ENCODE assay signal across 10 cellular contexts in genomic region chr4:83387922-83388676, GRCh38. TPM values are rescaled to one million over a fixed set of nuclear protein-coding genes. Genes with fewer than 3 reads are reported as not detected.
DNase-seq lines count a peak whose midpoint lies in the region; ATAC-seq, FAIRE-seq and TF ChIP-seq lines count a peak whose summit lies in the region.
"Had no signal": no experiment of that assay in that cellular context is flagged by ENCODE, and none has a peak within 500 bp of the region (broad histone marks: within the 10 kb centered on the region; RNA-seq: fewer than 3 reads in every experiment).

No MANE protein-coding gene starts in this region.

- H3K4me2 ChIP-seq in OCI-LY3 (ENCODE audit: low read length) = no peak overlapping the region

- ATAC-seq in naive B cell (ENCODE audit: low read depth in 2 of 2) (peak in 1 of 2 donors; percentile 37), GM21737 (IDR thresholded peaks at IDR 0.05; ENCODE audit: unreplicated experiment) (no peak), GM18868 (IDR thresholded peaks at IDR 0.05; ENCODE audit: unreplicated experiment) (no peak)

- TF ChIP-seq POLR2A in GM12892 (IDR thresholded peaks at IDR 0.05; ENCODE audit: low read depth, low read length) = no peak

- DNase-seq in GM12892 (ENCODE audit: insufficient read length) (no peak), naive B cell (no peak), colonic mucosa (no peak), NCI-H1436 (lab: John Stamatoyannopoulos, UW) (no peak)
- DNase-seq: NCI-H1105 treated with DMSO at 0.1 percent for 48 hours, nucleus accumbens had no signal

- H3K4me3 Mint-ChIP-seq in activated naive CD4-positive, alpha-beta T cell treated with anti-CD3 and anti-CD28 coated beads, Interleukin-2, amount 50 U/mL, for 24 hours = no peak overlapping the region
- H3K4me3 Mint-ChIP-seq in naive B cell = peak overlapping the region in 7 of 8 donors; percentile 22 to 85 (median 57)

- H3K4me3 ChIP-seq in OCI-LY3 (ENCODE audit: low read length) (no peak overlapping the region), colonic mucosa (no peak overlapping the region)

- H3K36me3 ChIP-seq in OCI-LY3 (replicated peaks; ENCODE audit: low read depth, low read length) = no peaks in the 10 kb centered on the region
- H3K36me3 ChIP-seq in colonic mucosa = no peaks in the 10 kb centered on the region

- no peaks in the 10 kb centered on the region for H3K9me3 Mint-ChIP-seq in activated naive CD4-positive, alpha-beta T cell treated with anti-CD3 and anti-CD28 coated beads, Interleukin-2, amount 50 U/mL, for 24 hours
- H3K9me3 Mint-ChIP-seq in naive B cell = peaks cover 0 to 9% (median 3%) of the 10 kb centered on the region in 7 donors

- peak; percentile 58 for FAIRE-seq in GM12892 (lab: Jason Lieb, UNC)

- peak overlapping the region; percentile 48; the same call in 1 of the 2 replicates for H2AFZ ChIP-seq in OCI-LY3 (ENCODE audit: low read depth, low read length)

- no peaks in the 10 kb centered on the region for H4K20me1 ChIP-seq in OCI-LY3 (ENCODE audit: insufficient read depth, low read length)

- no peaks in the 10 kb centered on the region for H3K27me3 ChIP-seq in OCI-LY3 (ENCODE audit: low read depth, low read length)
- H3K27me3 ChIP-seq in colonic mucosa = no peaks in the 10 kb centered on the region

- H3K4me1 Mint-ChIP-seq in activated naive CD4-positive, alpha-beta T cell treated with anti-CD3 and anti-CD28 coated beads, Interleukin-2, amount 50 U/mL, for 24 hours = peaks cover 18% of the 10 kb centered on the region
- peaks cover 40 to 55% (median 49%) of the 10 kb centered on the region in 3 donors for H3K4me1 Mint-ChIP-seq in naive B cell

- intact Hi-C loops in colonic mucosa (cut with DNase I) = no loop called here

- H3K27me3 Mint-ChIP-seq in activated naive CD4-positive, alpha-beta T cell treated with anti-CD3 and anti-CD28 coated beads, Interleukin-2, amount 50 U/mL, for 24 hours = no peaks in the 10 kb centered on the region
- no peaks in the 10 kb centered on the region for H3K27me3 Mint-ChIP-seq in naive B cell

- H3K27ac ChIP-seq in OCI-LY3 (ENCODE audit: low read length) (no peak overlapping the region), colonic mucosa (no peak overlapping the region)

- H3K9me3 ChIP-seq in OCI-LY3 (ENCODE audit: insufficient read depth, low read length) = no peaks in the 10 kb centered on the region
- no peaks in the 10 kb centered on the region for H3K9me3 ChIP-seq in colonic mucosa

- no peaks in the 10 kb centered on the region for H3K4me1 ChIP-seq in OCI-LY3 (ENCODE audit: low read length)
- no peaks in the 10 kb centered on the region for H3K4me1 ChIP-seq in colonic mucosa

- no peak overlapping the region for H3K9ac ChIP-seq in OCI-LY3 (ENCODE audit: low read length)
- no peak overlapping the region for H3K9ac ChIP-seq in colonic mucosa (ENCODE audit: low read depth in 2 of 2, low read length in 2 of 2)

- no peaks in the 10 kb centered on the region for H3K36me3 Mint-ChIP-seq in activated naive CD4-positive, alpha-beta T cell treated with anti-CD3 and anti-CD28 coated beads, Interleukin-2, amount 50 U/mL, for 24 hours
- H3K36me3 Mint-ChIP-seq in naive B cell = peaks cover 4 to 7% of the 10 kb centered on the region in 2 donors

- no peaks in the 10 kb centered on the region for H3K79me2 ChIP-seq in OCI-LY3 (ENCODE audit: low read length)

- H3K27ac Mint-ChIP-seq in activated naive CD4-positive, alpha-beta T cell treated with anti-CD3 and anti-CD28 coated beads, Interleukin-2, amount 50 U/mL, for 24 hours = peak overlapping the region; percentile 89
- peak overlapping the region in 4 of 6 donors; percentile 59 to 94 (median 86) for H3K27ac Mint-ChIP-seq in naive B cell

- TF ChIP-seq CTCF in OCI-LY3 (IDR thresholded peaks at IDR 0.05; ENCODE audit: low read depth, low read length) (no peak), colonic mucosa (IDR thresholded peaks at IDR 0.05) (no peak)

RNA-seq across cellular contexts. Expression of gene HPSE, which starts 53.5 kb away (rescaled TPM):
- 0.30 TPM for polyA plus RNA-seq in GM12892 (2012; ENCODE audit: missing spikeins)
- polyA plus RNA-seq in naive B cell (ENCODE audit: low read depth in 6 of 6) = 1 to 10 TPM in 5 of 6 donors, under 1 TPM in 1; 0.98 to 2.8 (median 2.5) TPM
- total RNA-seq in colonic mucosa = 10 to 100 TPM; 11.7 to 16.7 TPM
